Comparison of ENCODE assay signal across 9 cellular contexts in the genomic region with DNA sequence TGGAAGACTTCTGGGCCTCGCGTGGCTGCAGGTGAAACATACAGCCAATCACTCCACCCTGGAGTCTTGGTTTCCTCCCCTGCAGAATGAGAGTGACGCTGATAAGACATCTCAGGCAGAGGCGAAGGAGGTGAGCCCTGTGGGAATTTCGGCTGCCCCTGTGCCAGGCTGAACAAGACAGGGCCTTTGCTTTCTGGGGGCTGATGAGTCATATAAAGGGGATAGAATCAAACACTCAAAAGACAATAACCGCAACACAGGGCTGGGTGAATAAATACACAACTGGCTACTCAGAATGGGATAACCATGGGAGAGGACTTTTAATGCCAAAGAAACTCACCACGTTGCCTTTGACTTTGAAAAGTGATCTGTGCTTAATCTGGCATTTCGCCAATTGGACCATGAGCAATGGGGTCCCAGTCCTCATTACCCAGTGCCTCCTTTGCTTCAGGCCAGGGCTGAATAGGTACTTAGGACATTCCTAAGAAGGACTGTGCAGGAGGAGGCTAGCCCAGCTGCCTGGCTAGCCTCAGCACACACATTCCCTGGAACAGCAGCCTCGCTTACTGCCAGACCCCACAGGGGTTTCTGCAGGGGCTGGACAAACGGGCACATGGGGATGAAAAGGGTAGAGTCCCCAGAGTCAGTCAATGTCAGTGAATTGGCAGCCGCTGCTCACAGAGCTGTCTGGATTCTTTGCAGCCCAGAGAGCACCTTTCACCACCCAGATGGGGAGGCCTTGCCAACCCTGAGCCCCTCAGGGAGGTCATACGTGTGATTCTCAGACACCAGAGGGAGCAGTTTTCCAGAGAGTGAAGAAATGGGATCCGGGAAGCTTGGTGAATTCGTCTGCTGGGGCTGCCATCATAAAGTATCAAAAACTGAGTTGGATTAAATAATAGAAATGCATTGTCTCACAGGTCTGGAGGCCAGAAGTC.
DNase-seq lines count a peak whose midpoint lies in the region; ATAC-seq and TF ChIP-seq lines count a peak whose summit lies in the region.
"Had no signal": no experiment of that assay in that cellular context is flagged by ENCODE, and none has a peak within 500 bp of the region (broad histone marks: within the 10 kb centered on the region; RNA-seq: fewer than 3 reads in every experiment).

No MANE protein-coding gene starts in this region.

- no peak overlapping the region for H3K4me3 Mint-ChIP-seq in H9

- H3K27ac Mint-ChIP-seq in H9, result no peak overlapping the region; a peak in 1 of 7 replicates

- no peak overlapping the region for H3K27ac ChIP-seq in H9 (ENCODE audit: insufficient read length, low read depth, low read length)

- H2AK5ac ChIP-seq in H9 (ENCODE audit: insufficient read length, low read length), result no peak overlapping the region

- TF ChIP-seq CTCF in H9 (conservative IDR thresholded peaks at IDR 0.05), result peak; percentile 69

- H3K9me3 Mint-ChIP-seq in H9, result no peaks in the 10 kb centered on the region

- no peak overlapping the region for H3K4ac ChIP-seq in H9 (ENCODE audit: low read depth, low read length)

- H3K79me1 ChIP-seq in H9 (ENCODE audit: insufficient read depth, low read depth, low read length, poor library complexity, severe bottlenecking), result no peaks in the 10 kb centered on the region

- no peak overlapping the region for H3T11ph ChIP-seq in H9 (ENCODE audit: low read length)

- no peaks in the 10 kb centered on the region for H3K27me3 ChIP-seq in H9 (ENCODE audit: insufficient read depth, low read length)

- H2BK15ac ChIP-seq in H9 (ENCODE audit: low read depth, low read length), result no peak overlapping the region

- DNase-seq in AG08396 (ENCODE audit: low spot score) (peak; percentile 44), H9 (peak; percentile 42), SK-N-DZ (ENCODE audit: low spot score) (peak; percentile 39), iPS-NIHi7 (ENCODE audit: extremely low spot score) (peak; percentile 71), HuH-7.5 (ENCODE audit: low spot score) (no peak), occipital lobe (lab: John Stamatoyannopoulos, UW) (no peak), NOMO-1 treated with dmso at 0.1 percent for 144 hours (lab: John Stamatoyannopoulos, UW; ENCODE audit: unreplicated experiment) (no peak)
- DNase-seq: MM.1S had no signal

- H3K9ac ChIP-seq in H9 (ENCODE audit: extremely low read depth, insufficient read length, low read length), result no peak overlapping the region

- no peak overlapping the region for H4K8ac ChIP-seq in H9 (replicated peaks; ENCODE audit: insufficient read length, low read depth, low read length)

- H3K9me3 ChIP-seq in H9 (ENCODE audit: control insufficient read depth, low read depth, low read length), result no peaks in the 10 kb centered on the region

- no peak overlapping the region for H2BK5ac ChIP-seq in H9 (ENCODE audit: insufficient read length, low read length)

- H4K20me1 ChIP-seq in H9 (ENCODE audit: control insufficient read depth, insufficient read depth, insufficient read length), result no peaks in the 10 kb centered on the region

- no peak overlapping the region for H3K4me2 ChIP-seq in H9 (ENCODE audit: insufficient read depth, insufficient read length, low read length)

- no peaks in the 10 kb centered on the region for H3K79me2 ChIP-seq in H9 (ENCODE audit: insufficient read depth, low read length)

- no CpG with 5 or more reads among the region's 14 CpGs for WGBS in H9 (ENCODE audit: extremely low coverage, insufficient read length, low lambda C conversion rate)

- ATAC-seq in GM19452 (IDR thresholded peaks at IDR 0.05; ENCODE audit: unreplicated experiment), result no peak

- H3K23me2 ChIP-seq in H9 (ENCODE audit: insufficient read length, low read depth, low read length, poor library complexity, severe bottlenecking), result no peaks in the 10 kb centered on the region

- H3K4me1 ChIP-seq in H9 (ENCODE audit: insufficient read depth, low read length), result no peaks in the 10 kb centered on the region

- H3K18ac ChIP-seq in H9 (ENCODE audit: insufficient read length, low read depth, low read length), result no peak overlapping the region

- H2BK120ac ChIP-seq in H9 (ENCODE audit: low read depth, low read length, poor library complexity, severe bottlenecking), result no peak overlapping the region

- H4K5ac ChIP-seq in H9 (ENCODE audit: insufficient read length, low read depth, low read length), result no peak overlapping the region

- no peak overlapping the region for H3K56ac ChIP-seq in H9 (ENCODE audit: insufficient read length, low read depth, low read length)

- peaks cover 11 to 22% of the 10 kb centered on the region in 2 experiments for H3K4me1 Mint-ChIP-seq in H9

- H2BK12ac ChIP-seq in H9 (ENCODE audit: insufficient read length, low read depth, low read length), result no peak overlapping the region

- H3K36me3 Mint-ChIP-seq in H9 (ENCODE audit: insufficient read depth in 1 of 3, low read depth in 3 of 3), result no peaks in the 10 kb centered on the region

- H3K23ac ChIP-seq in H9 (ENCODE audit: insufficient read length, low read depth, low read length), result no peak overlapping the region

- H2BK20ac ChIP-seq in H9 (ENCODE audit: low read depth, low read length, poor library complexity, severe bottlenecking), result no peak overlapping the region

- no peaks in the 10 kb centered on the region; the same call in none of the 2 replicates for H3K27me3 Mint-ChIP-seq in H9 (ENCODE audit: low read depth)

- no peak overlapping the region for H2AFZ ChIP-seq in H9 (ENCODE audit: low read length)

- H3K14ac ChIP-seq in H9 (ENCODE audit: insufficient read depth, low read length), result no peak overlapping the region

- no peak overlapping the region for H4K91ac ChIP-seq in H9 (ENCODE audit: insufficient read length, low read depth, low read length)

Comparison
In these comparisons a context has a peak if more than half of its experiments do, and no peak if none do; other contexts are left out.
1. DNase-seq: peak in AG08396 (single experiment), H9 (single experiment), SK-N-DZ (single experiment) and iPS-NIHi7 (single experiment); none in HuH-7.5 (single experiment), occipital lobe (single experiment) and NOMO-1 treated with dmso at 0.1 percent for 144 hours (single experiment).